ENCODE assay signal across 8 cellular contexts in the genomic region with DNA sequence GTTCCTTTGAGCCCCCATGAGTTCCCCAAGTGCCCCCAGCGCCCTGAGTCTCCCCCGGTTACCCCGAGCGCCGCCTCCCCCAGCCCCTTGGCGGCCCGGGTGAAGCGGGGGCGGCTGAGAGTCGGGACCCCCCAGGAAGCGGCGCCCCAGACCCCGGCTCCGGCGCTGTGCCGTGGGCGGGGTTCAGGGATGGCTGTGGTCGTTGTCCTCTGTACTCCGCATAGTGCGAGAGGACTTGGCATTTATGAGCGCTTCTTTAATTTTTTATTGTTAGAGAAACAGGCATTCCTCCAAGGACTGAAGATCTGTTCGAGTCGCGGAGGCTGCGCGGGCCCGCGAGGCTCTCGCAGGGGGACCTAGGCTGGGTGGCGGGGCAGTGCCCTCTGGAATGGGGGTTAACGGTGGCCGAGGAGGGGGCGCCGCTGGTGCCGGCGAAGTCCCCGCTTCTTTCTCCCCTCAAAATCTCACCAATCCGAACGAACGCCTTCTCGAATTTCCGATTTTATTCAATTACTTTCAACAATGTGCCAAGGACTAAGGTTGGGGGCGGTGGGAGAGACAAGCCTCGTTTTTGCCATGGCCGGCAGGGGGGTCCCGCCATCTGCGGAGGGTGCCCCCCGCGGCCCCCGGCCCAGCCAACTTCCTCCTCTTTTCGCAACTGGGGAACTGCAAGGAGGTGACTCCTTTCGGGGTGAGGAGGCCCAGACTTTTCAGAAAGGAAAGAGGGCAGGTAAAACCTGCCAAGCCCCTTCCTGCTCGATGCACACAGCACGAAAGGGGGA. TPM values are rescaled to one million over a fixed set of nuclear protein-coding genes. Genes with fewer than 3 reads are reported as not detected.
DNase-seq lines count a peak whose midpoint lies in the region; ATAC-seq and TF ChIP-seq lines count a peak whose summit lies in the region.

No MANE protein-coding gene starts in this region.

- H3K27ac ChIP-seq in RWPE2 (ENCODE audit: poor library complexity, severe bottlenecking): peak overlapping the region; percentile 70
- no peak overlapping the region for H3K27ac ChIP-seq in prostate gland

- no peak for DNase-seq in RWPE2 (ENCODE audit: low spot score)
- DNase-seq in fibroblast of pulmonary artery (ENCODE audit: low read depth): no peak
- no peak for DNase-seq in prostate gland (ENCODE audit: low spot score)
- DNase-seq in HuH-7.5 (ENCODE audit: low spot score): no peak
- no peak for DNase-seq in SIG-M5 (lab: John Stamatoyannopoulos, UW)
- DNase-seq in SKM-1 treated with dmso at 0.1 percent for 144 hours (lab: John Stamatoyannopoulos, UW; ENCODE audit: unreplicated experiment): no peak
- DNase-seq in NCI-H128 (lab: John Stamatoyannopoulos, UW; ENCODE audit: unreplicated experiment): no peak

- TF ChIP-seq CTCF in GM12872 (IDR thresholded peaks at IDR 0.05; ENCODE audit: insufficient read depth, low read depth, low read length): 0 out of 3 replicates have a peak, but pooled peaks have one; percentile 3
- TF ChIP-seq CTCF in RWPE2 (IDR thresholded peaks at IDR 0.05; ENCODE audit: poor library complexity, severe bottlenecking): no peak
- TF ChIP-seq CTCF in fibroblast of pulmonary artery (IDR thresholded peaks at IDR 0.05; ENCODE audit: low read length, missing control alignments): no peak
- no peak for TF ChIP-seq CTCF in prostate gland (IDR thresholded peaks at IDR 0.05)

- H3K27me3 ChIP-seq in RWPE2 (ENCODE audit: insufficient read depth, poor library complexity, severe bottlenecking) (no peaks in the 10 kb centered on the region), prostate gland (replicated peaks; ENCODE audit: insufficient read depth) (no peaks in the 10 kb centered on the region)

- ATAC-seq in RWPE2 (ENCODE audit: low read depth): peak; percentile 13; the same call in 1 of the 3 replicates

- H3K4me3 ChIP-seq in RWPE2 (ENCODE audit: severe bottlenecking): peak overlapping the region; percentile 48
- peak overlapping the region; percentile 51 for H3K4me3 ChIP-seq in fibroblast of pulmonary artery (replicated peaks; ENCODE audit: low read depth, low read length)
- peak overlapping the region; percentile 30 to 47 for H3K4me3 ChIP-seq in prostate gland

- H3K36me3 ChIP-seq in RWPE2 (ENCODE audit: low read depth): peaks cover 31% of the 10 kb centered on the region
- no peaks in the 10 kb centered on the region for H3K36me3 ChIP-seq in prostate gland

- no peaks in the 10 kb centered on the region for H3K9me3 ChIP-seq in RWPE2 (ENCODE audit: severe bottlenecking)
- H3K9me3 ChIP-seq in prostate gland: no peaks in the 10 kb centered on the region

- WGBS in prostate gland: 4% methylated on average over 43 of the region's 54 CpGs

- intact Hi-C loops in prostate gland (cut with DNase I): loop anchor here (10.0 kb wide), 1 partner anchor 291 kb away; no protein-coding TSS in a partner anchor

- H3K4me1 ChIP-seq in RWPE2 (ENCODE audit: insufficient read depth, poor library complexity, severe bottlenecking) (peaks cover 41% of the 10 kb centered on the region), prostate gland (replicated peaks) (peaks cover 5% of the 10 kb centered on the region)

- TF ChIP-seq POLR2A in prostate gland (IDR thresholded peaks at IDR 0.05): no peak

RNA-seq across cellular contexts. Expression of gene GJB2, which starts 0.6 kb away (rescaled TPM):
- 1 to 10 TPM; 1.5 to 3.8 TPM for total RNA-seq in prostate gland

RNA-seq across cellular contexts. Expression of gene GJA3, which starts 32.5 kb away (rescaled TPM):
- total RNA-seq in prostate gland: 1 to 10 TPM in 1 of 2 donors, under 1 TPM in 1; 0.59 to 5.2 TPM

RNA-seq across cellular contexts. Expression of gene GJB6, which starts 38.8 kb away (rescaled TPM):
- total RNA-seq in prostate gland: under 1 TPM; 0.28 to 0.32 TPM
